In genomic region chr16:85514601-85515318, GRCh38 we compare ENCODE assay signal across 1 cellular context.
TF ChIP-seq lines count a peak whose summit lies in the region.

No MANE protein-coding gene starts in this region.

TF ChIP-seq in HepG2, 621 proteins besides CTCF, POLR2A, EP300 and RAD21 (continued from another document and continues in another):
- TF ChIP-seq MLXIP (CRISPR knock-in tag; IDR thresholded peaks at IDR 0.05; ENCODE audit: borderline replicate concordance) = peak; percentile 96
- TF ChIP-seq ZNF773 (CRISPR knock-in tag; IDR thresholded peaks at IDR 0.05; ENCODE audit: borderline replicate concordance) = peak; percentile 94
- no peak for TF ChIP-seq ZNF484 (CRISPR knock-in tag; IDR thresholded peaks at IDR 0.05; ENCODE audit: borderline replicate concordance, low read depth)
- TF ChIP-seq DPF2 (CRISPR knock-in tag; IDR thresholded peaks at IDR 0.05; ENCODE audit: borderline replicate concordance, low read depth) = peak; percentile 98
- peak; percentile 15 for TF ChIP-seq AGO1 (IDR thresholded peaks at IDR 0.05; ENCODE audit: low read depth, low read length, poor library complexity, severe bottlenecking)
- peak; percentile 84; the same call in 1 of the 2 replicates for TF ChIP-seq ZNF274 (CRISPR knock-in tag; IDR thresholded peaks at IDR 0.05)
- TF ChIP-seq GPN1 (CRISPR knock-in tag; IDR thresholded peaks at IDR 0.05; ENCODE audit: borderline replicate concordance) = no peak
- peak; percentile 41 for TF ChIP-seq NFYC (CRISPR knock-in tag; IDR thresholded peaks at IDR 0.05)
- 0 out of 2 replicates have a peak, but pooled peaks have one; percentile 9 for TF ChIP-seq PHF20 (CRISPR knock-in tag; IDR thresholded peaks at IDR 0.05)
- peak; percentile 83 for TF ChIP-seq FOXK2 (IDR thresholded peaks at IDR 0.05)
- peak; percentile 89 for TF ChIP-seq ZNF225 (CRISPR knock-in tag; IDR thresholded peaks at IDR 0.05)
- TF ChIP-seq MLX (CRISPR knock-in tag; IDR thresholded peaks at IDR 0.05) = peak; percentile 94
- peak; percentile 97 for TF ChIP-seq BRCA1 (CRISPR knock-in tag; IDR thresholded peaks at IDR 0.05)
- TF ChIP-seq KDM2A (CRISPR knock-in tag; IDR thresholded peaks at IDR 0.05; ENCODE audit: borderline replicate concordance, low read depth) = peak; percentile 62; the same call in 1 of the 2 replicates
- TF ChIP-seq ELK4 (CRISPR knock-in tag; IDR thresholded peaks at IDR 0.05; ENCODE audit: borderline replicate concordance) = no peak
- TF ChIP-seq ATF7 (IDR thresholded peaks at IDR 0.05) = peak; percentile 94
- TF ChIP-seq ATF7 (CRISPR knock-in tag; IDR thresholded peaks at IDR 0.05) = peak; percentile 100
- peak; percentile 93 for TF ChIP-seq ZMYM3 (CRISPR knock-in tag; IDR thresholded peaks at IDR 0.05)
- TF ChIP-seq ZNF232 (CRISPR knock-in tag; IDR thresholded peaks at IDR 0.05; ENCODE audit: borderline replicate concordance) = peak; percentile 98
- 0 out of 2 replicates have a peak, but pooled peaks have one; percentile 77 for TF ChIP-seq ZNF800 (CRISPR knock-in tag; IDR thresholded peaks at IDR 0.05)
- peak; percentile 79; the same call in 1 of the 2 replicates for TF ChIP-seq KLF12 (CRISPR knock-in tag; IDR thresholded peaks at IDR 0.05; ENCODE audit: borderline replicate concordance)
- TF ChIP-seq STAG1 (CRISPR knock-in tag; IDR thresholded peaks at IDR 0.05) = peak; percentile 55
- no peak for TF ChIP-seq ZNF530 (CRISPR knock-in tag; IDR thresholded peaks at IDR 0.05; ENCODE audit: low read depth)
- TF ChIP-seq JUNB (CRISPR knock-in tag; IDR thresholded peaks at IDR 0.05; ENCODE audit: borderline replicate concordance) = peak; percentile 97; the same call in 1 of the 2 replicates
- peak; percentile 85 for TF ChIP-seq ZNF251 (CRISPR knock-in tag; IDR thresholded peaks at IDR 0.05)
- TF ChIP-seq ZNF615 (CRISPR knock-in tag; IDR thresholded peaks at IDR 0.05; ENCODE audit: borderline replicate concordance) = no peak; the same call in 1 of the 2 replicates
- TF ChIP-seq NR2F2 (IDR thresholded peaks at IDR 0.05; ENCODE audit: borderline replicate concordance, low read depth) = peak; percentile 94
- TF ChIP-seq ZGPAT (CRISPR knock-in tag; IDR thresholded peaks at IDR 0.05) = peak; percentile 99
- 0 out of 2 replicates have a peak, but pooled peaks have one; percentile 45 for TF ChIP-seq ZNF7 (CRISPR knock-in tag; IDR thresholded peaks at IDR 0.05)
- peak; percentile 88 for TF ChIP-seq TARDBP (CRISPR knock-in tag; IDR thresholded peaks at IDR 0.05)
- TF ChIP-seq GRHL1 (CRISPR knock-in tag; conservative IDR thresholded peaks at IDR 0.05) = no peak
- no peak for TF ChIP-seq NR3C1 (CRISPR knock-in tag; IDR thresholded peaks at IDR 0.05)
- TF ChIP-seq ZFP36L2 (CRISPR knock-in tag; IDR thresholded peaks at IDR 0.05) = no peak; the same call in 1 of the 2 replicates
- peak; percentile 95 for TF ChIP-seq IKZF5 (CRISPR knock-in tag; IDR thresholded peaks at IDR 0.05)
- no peak for TF ChIP-seq ARNT (IDR thresholded peaks at IDR 0.05)
- TF ChIP-seq ERF (CRISPR knock-in tag; IDR thresholded peaks at IDR 0.05) = peak; percentile 90; the same call in 1 of the 2 replicates
- peak; percentile 8 for TF ChIP-seq YY1 (IDR thresholded peaks at IDR 0.05; ENCODE audit: insufficient read depth, insufficient replicate concordance, low read depth, low read length)
- peak; percentile 90 for TF ChIP-seq BHLHE40 (IDR thresholded peaks at IDR 0.05; ENCODE audit: low read length)
- no peak for TF ChIP-seq HNRNPUL1 (IDR thresholded peaks at IDR 0.05; ENCODE audit: low read depth, low read length)
- TF ChIP-seq ZNF235 (CRISPR knock-in tag; IDR thresholded peaks at IDR 0.05; ENCODE audit: borderline replicate concordance) = no peak
- peak; percentile 90; the same call in 1 of the 2 replicates for TF ChIP-seq ZNF574 (CRISPR knock-in tag; IDR thresholded peaks at IDR 0.05)
- 0 out of 2 replicates have a peak, but pooled peaks have one; percentile 89 for TF ChIP-seq ZNF749 (CRISPR knock-in tag; IDR thresholded peaks at IDR 0.05; ENCODE audit: borderline replicate concordance)
- no peak for TF ChIP-seq SCMH1 (CRISPR knock-in tag; IDR thresholded peaks at IDR 0.05; ENCODE audit: borderline replicate concordance)
- TF ChIP-seq ZNF549 (CRISPR knock-in tag; IDR thresholded peaks at IDR 0.05) = no peak
- no peak for TF ChIP-seq ZNF382 (CRISPR knock-in tag; IDR thresholded peaks at IDR 0.05; ENCODE audit: borderline replicate concordance)
- TF ChIP-seq BCLAF1 (IDR thresholded peaks at IDR 0.05) = no peak
- no peak for TF ChIP-seq ZNF33A (CRISPR knock-in tag; IDR thresholded peaks at IDR 0.05; ENCODE audit: borderline replicate concordance)
